ENCODE assay signal across 1 cellular context in the genomic region with DNA sequence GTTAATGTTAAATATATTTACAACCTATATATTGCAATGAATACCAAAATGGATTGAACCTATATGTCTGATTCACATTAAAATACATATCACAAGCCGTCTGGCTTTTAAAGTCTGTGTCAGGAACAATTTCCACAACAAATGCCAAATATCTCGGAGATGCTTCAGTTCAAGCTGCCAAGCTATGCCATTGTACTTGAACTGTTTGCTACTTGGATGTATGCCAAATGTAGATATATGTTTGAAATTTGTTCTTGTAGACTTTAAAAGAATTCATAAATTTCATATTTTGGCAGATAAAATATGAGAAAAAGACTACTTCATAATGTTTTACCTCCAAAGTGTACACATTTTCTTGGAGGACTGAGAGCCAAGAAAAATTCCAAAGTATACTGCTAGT.
TF ChIP-seq lines count a peak whose summit lies in the region.

No MANE protein-coding gene starts in this region.

TF ChIP-seq in SK-N-SH, 30 proteins besides CTCF, POLR2A, EP300 and RAD21 (continued from another document):
- TF ChIP-seq USF2 (IDR thresholded peaks at IDR 0.05; ENCODE audit: borderline replicate concordance, low read depth, low read length), result no peak
- TF ChIP-seq GABPA (IDR thresholded peaks at IDR 0.05; ENCODE audit: low read depth), result no peak
- TF ChIP-seq POLR2AphosphoS5 (IDR thresholded peaks at IDR 0.05; ENCODE audit: low read depth, low read length), result no peak
- TF ChIP-seq FOXM1 (IDR thresholded peaks at IDR 0.05; ENCODE audit: low read depth), result no peak
- no peak for TF ChIP-seq GATA2 (CRISPR knock-in tag; IDR thresholded peaks at IDR 0.05)
- no peak for TF ChIP-seq NRF1 (IDR thresholded peaks at IDR 0.05; ENCODE audit: low read depth, low read length)
- no peak for TF ChIP-seq SMC3 (IDR thresholded peaks at IDR 0.05; ENCODE audit: low read depth, low read length)
- TF ChIP-seq NFIC (IDR thresholded peaks at IDR 0.05; ENCODE audit: borderline replicate concordance), result peak; percentile 76
- no peak for TF ChIP-seq FOXJ3 (CRISPR knock-in tag; IDR thresholded peaks at IDR 0.05)
- TF ChIP-seq JUND (IDR thresholded peaks at IDR 0.05), result no peak
- no peak for TF ChIP-seq MEF2A (IDR thresholded peaks at IDR 0.05; ENCODE audit: borderline replicate concordance, low read depth)
- TF ChIP-seq, protein P1, sequence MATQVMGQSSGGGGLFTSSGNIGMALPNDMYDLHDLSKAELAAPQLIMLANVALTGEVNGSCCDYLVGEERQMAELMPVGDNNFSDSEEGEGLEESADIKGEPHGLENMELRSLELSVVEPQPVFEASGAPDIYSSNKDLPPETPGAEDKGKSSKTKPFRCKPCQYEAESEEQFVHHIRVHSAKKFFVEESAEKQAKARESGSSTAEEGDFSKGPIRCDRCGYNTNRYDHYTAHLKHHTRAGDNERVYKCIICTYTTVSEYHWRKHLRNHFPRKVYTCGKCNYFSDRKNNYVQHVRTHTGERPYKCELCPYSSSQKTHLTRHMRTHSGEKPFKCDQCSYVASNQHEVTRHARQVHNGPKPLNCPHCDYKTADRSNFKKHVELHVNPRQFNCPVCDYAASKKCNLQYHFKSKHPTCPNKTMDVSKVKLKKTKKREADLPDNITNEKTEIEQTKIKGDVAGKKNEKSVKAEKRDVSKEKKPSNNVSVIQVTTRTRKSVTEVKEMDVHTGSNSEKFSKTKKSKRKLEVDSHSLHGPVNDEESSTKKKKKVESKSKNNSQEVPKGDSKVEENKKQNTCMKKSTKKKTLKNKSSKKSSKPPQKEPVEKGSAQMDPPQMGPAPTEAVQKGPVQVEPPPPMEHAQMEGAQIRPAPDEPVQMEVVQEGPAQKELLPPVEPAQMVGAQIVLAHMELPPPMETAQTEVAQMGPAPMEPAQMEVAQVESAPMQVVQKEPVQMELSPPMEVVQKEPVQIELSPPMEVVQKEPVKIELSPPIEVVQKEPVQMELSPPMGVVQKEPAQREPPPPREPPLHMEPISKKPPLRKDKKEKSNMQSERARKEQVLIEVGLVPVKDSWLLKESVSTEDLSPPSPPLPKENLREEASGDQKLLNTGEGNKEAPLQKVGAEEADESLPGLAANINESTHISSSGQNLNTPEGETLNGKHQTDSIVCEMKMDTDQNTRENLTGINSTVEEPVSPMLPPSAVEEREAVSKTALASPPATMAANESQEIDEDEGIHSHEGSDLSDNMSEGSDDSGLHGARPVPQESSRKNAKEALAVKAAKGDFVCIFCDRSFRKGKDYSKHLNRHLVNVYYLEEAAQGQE (IDR thresholded peaks at IDR 0.05; ENCODE audit: low read depth, low read length), result no peak
- no peak for TF ChIP-seq RXRA (IDR thresholded peaks at IDR 0.05; ENCODE audit: borderline replicate concordance, low read depth)
- TF ChIP-seq, protein P2, sequence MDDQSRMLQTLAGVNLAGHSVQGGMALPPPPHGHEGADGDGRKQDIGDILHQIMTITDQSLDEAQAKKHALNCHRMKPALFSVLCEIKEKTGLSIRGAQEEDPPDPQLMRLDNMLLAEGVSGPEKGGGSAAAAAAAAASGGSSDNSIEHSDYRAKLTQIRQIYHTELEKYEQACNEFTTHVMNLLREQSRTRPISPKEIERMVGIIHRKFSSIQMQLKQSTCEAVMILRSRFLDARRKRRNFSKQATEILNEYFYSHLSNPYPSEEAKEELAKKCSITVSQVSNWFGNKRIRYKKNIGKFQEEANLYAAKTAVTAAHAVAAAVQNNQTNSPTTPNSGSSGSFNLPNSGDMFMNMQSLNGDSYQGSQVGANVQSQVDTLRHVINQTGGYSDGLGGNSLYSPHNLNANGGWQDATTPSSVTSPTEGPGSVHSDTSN (IDR thresholded peaks at IDR 0.05), result peak; percentile 39; the same call in 1 of the 2 replicates
- peak; percentile 49; the same call in 1 of the 2 replicates for TF ChIP-seq TCF12 (IDR thresholded peaks at IDR 0.05)
- TF ChIP-seq SIN3A (IDR thresholded peaks at IDR 0.05; ENCODE audit: borderline replicate concordance, low read depth, low read length), result no peak
- TF ChIP-seq CHD2 (IDR thresholded peaks at IDR 0.05; ENCODE audit: low read length, partially characterized antibody), result no peak
